In the genomic region with DNA sequence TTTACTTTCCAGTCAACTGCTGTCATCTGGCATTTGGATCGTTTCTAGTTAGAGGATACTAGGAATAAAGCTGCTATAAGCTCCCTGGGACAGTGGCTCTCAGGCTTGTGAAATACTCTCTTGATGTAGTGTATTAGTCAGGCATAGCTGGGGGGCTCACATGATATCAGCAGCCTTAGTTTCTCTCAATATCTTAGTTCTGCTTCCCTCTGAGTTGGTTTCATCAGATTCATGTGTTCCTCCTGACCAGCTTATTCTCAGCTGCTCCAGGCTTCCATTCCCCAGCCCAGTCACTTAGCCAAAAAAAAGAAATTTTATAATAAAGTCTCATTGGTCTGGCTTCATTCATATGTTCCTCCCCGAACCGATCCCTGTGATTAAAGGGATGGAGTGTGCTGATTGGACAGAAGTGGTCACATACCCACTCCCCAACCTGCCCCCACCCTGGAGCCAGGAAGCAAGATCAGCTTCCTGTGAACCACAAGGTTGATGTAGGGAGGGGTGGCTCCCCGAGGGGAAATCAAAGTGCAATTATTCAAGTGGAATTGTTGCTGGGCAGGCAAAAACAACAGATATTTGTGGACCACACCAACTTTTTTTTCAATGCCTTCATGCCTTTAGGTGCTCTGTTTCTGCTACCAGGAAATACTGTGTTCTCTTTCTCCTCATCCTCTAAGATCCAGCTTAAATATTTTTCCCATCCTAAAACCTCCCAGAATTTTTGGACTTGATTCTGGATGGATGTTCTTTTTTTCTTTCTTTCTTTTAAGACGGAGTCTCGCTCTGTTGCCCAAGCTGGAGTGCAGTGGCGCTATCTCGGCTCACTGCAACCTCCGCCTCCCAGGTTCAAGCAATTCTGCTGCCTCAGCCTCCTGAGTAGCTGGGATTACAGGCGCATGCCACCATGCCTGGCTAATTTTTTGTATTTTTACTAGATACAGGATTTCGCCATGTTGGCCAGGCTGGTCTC, we compare ENCODE assay signal across 8 cellular contexts. TPM values are rescaled to one million over a fixed set of nuclear protein-coding genes. Genes with fewer than 3 reads are reported as not detected.
A peak's percentile ranks its signal among the peaks of the same experiment; 100 is the strongest.
DNase-seq lines count a peak whose midpoint lies in the region; ATAC-seq and TF ChIP-seq lines count a peak whose summit lies in the region.

No MANE protein-coding gene starts in this region.

- no peak overlapping the region for H3K27ac Mint-ChIP-seq in HFFc6

- peaks cover 18% of the 10 kb centered on the region for H3K4me1 Mint-ChIP-seq in HFFc6 (ENCODE audit: low read depth)

- TF ChIP-seq CTCF in HFFc6 (IDR thresholded peaks at IDR 0.05), result no peak
- no peak for TF ChIP-seq CTCF in retinal pigment epithelial cell (conservative IDR thresholded peaks at IDR 0.05; ENCODE audit: low read depth, low read length)
- no peak for TF ChIP-seq CTCF in GM13977 (IDR thresholded peaks at IDR 0.05; ENCODE audit: extremely low read depth, insufficient read depth, missing control alignments)

- intact Hi-C loops in cardiac septum (cut with DNase I), result no loop called here

- DNase-seq in HFFc6 (peak; percentile 11), SW480 (ENCODE audit: low spot score) (peak; percentile 82), cardiac septum (ENCODE audit: low spot score) (peak; percentile 82), retinal pigment epithelial cell (ENCODE audit: low read depth) (peak; percentile 64), cortex of kidney (lab: John Stamatoyannopoulos, UW) (no peak), GM13977 (ENCODE audit: low spot score) (no peak), T-helper 1 cell (no peak)

- peak overlapping the region; percentile 12 for H3K4me3 ChIP-seq in retinal pigment epithelial cell (ENCODE audit: low read length)

- ATAC-seq in GM19463 (IDR thresholded peaks at IDR 0.05; ENCODE audit: unreplicated experiment), result no peak

- H3K36me3 Mint-ChIP-seq in HFFc6 (ENCODE audit: low read depth), result no peaks in the 10 kb centered on the region

- in situ Hi-C loops in GM13977 (cut with MboI; ENCODE audit: low pct_unique_long_range_greater_than_20kb, low sequenced_read_pairs, unreplicated experiment), result no loop called here

- H3K9me3 Mint-ChIP-seq in HFFc6, result no peaks in the 10 kb centered on the region

- H3K27me3 Mint-ChIP-seq in HFFc6 (ENCODE audit: insufficient read depth), result peaks cover 3% of the 10 kb centered on the region; the same call in 1 of the 2 replicates

- H3K4me3 Mint-ChIP-seq in HFFc6, result no peak overlapping the region

RNA-seq across cellular contexts. Expression of gene B4GALT5, which starts 11.2 kb away (rescaled TPM):
- 10 to 100 TPM; 19.7 to 25.0 (median 21.9) TPM for total RNA-seq in HFFc6 (2021; fragmentation: NEBNext Ultra II Directional; extraction: Animal tissue kit (Norgen Biotek cat#: 25700))
- 28.0 TPM for total RNA-seq in cardiac septum

Comparison
In these comparisons a context has a peak if more than half of its experiments do, and no peak if none do; other contexts are left out.
1. DNase-seq: peak in HFFc6 (single experiment), SW480 (single experiment), cardiac septum (single experiment) and retinal pigment epithelial cell (single experiment); none in cortex of kidney (single experiment), GM13977 (single experiment) and T-helper 1 cell (0 of 5).